Comparison of ENCODE assay signal across 8 cellular contexts in genomic region chr20:21513881-21514540, GRCh38. TPM values are rescaled to one million over a fixed set of nuclear protein-coding genes. Genes with fewer than 3 reads are reported as not detected.
DNase-seq lines count a peak whose midpoint lies in the region; FAIRE-seq and TF ChIP-seq lines count a peak whose summit lies in the region.

TSS of gene NKX2-2 (minus strand) at chr20:21514064. CDS start at chr20:21513669, 395 bp downstream.

- no peaks in the 10 kb centered on the region for H3K79me2 ChIP-seq in endothelial cell of umbilical vein (ENCODE audit: control insufficient read depth, insufficient read depth, low read length)

- peaks cover 83 to 92% of the 10 kb centered on the region in 2 experiments for H3K27me3 ChIP-seq in endothelial cell of umbilical vein (ENCODE audit: control insufficient read depth in 2 of 2, insufficient read depth in 2 of 2, low read length in 2 of 2)

- no peak for TF ChIP-seq POLR2A in endothelial cell of umbilical vein (IDR thresholded peaks at IDR 0.05; ENCODE audit: low read depth, low read length)
- TF ChIP-seq POLR2A in lower leg skin (IDR thresholded peaks at IDR 0.05): no peak

- no peak within 1 kb of the TSS for H3K4me2 ChIP-seq in endothelial cell of umbilical vein (ENCODE audit: insufficient read depth, low read length)

- H3K4me1 Mint-ChIP-seq in progenitor cell of endocrine pancreas (ENCODE audit: low read depth): peaks cover 28% of the 10 kb centered on the region

- no peak within 1 kb of the TSS for H3K4me3 ChIP-seq in endothelial cell of umbilical vein (replicated peaks in 1 of 3; ENCODE audit: insufficient read depth in 1 of 3, low read depth in 1 of 3, low read length in 3 of 3)
- H3K4me3 ChIP-seq in lower leg skin (ENCODE audit: low read depth, poor library complexity, severe bottlenecking): no peak within 1 kb of the TSS

- no peak within 1 kb of the TSS for H2AFZ ChIP-seq in endothelial cell of umbilical vein (ENCODE audit: low read depth, low read length)

- no peaks in the 10 kb centered on the region for H3K9me3 Mint-ChIP-seq in progenitor cell of endocrine pancreas (ENCODE audit: low read depth)

- no peaks in the 10 kb centered on the region for H3K36me3 Mint-ChIP-seq in progenitor cell of endocrine pancreas (ENCODE audit: insufficient read depth)

- FAIRE-seq in endothelial cell of umbilical vein (lab: Jason Lieb, UNC): no peak

- no peaks in the 10 kb centered on the region for H4K20me1 ChIP-seq in endothelial cell of umbilical vein (replicated peaks; ENCODE audit: control insufficient read depth, extremely low read depth, insufficient read depth, low read length)

- H3K9ac ChIP-seq in endothelial cell of umbilical vein (replicated peaks; ENCODE audit: extremely low read depth, insufficient read depth, low read length): no peak within 1 kb of the TSS

- dilution Hi-C loops in endothelial cell of umbilical vein (cut with MboI; ENCODE audit: extremely low pct_ligation_motif_present, low sequenced_read_pairs): no loop called here

- H3K27ac Mint-ChIP-seq in progenitor cell of endocrine pancreas: peak within 1 kb of the TSS; percentile 31

- H3K4me3 Mint-ChIP-seq in progenitor cell of endocrine pancreas (ENCODE audit: low read depth): peak within 1 kb of the TSS; percentile 49

- no peaks in the 10 kb centered on the region for H3K9me3 ChIP-seq in endothelial cell of umbilical vein (replicated peaks; ENCODE audit: control insufficient read depth, insufficient read depth, low read length)

- BruUV-seq in endothelial cell of umbilical vein (replicated peaks; lab: Mats Ljungman, UMichigan): no TSS peak

- peak; percentile 30 for DNase-seq in DMS 273 treated with DMSO at 0.1 percent for 48 hours (lab: John Stamatoyannopoulos, UW)
- peak; percentile 79 for DNase-seq in NCI-H2029 treated with DMSO at 0.1 percent for 48 hours (lab: John Stamatoyannopoulos, UW)
- DNase-seq in endothelial cell of umbilical vein (ENCODE audit: low read depth, low spot score): no peak
- DNase-seq in progenitor cell of endocrine pancreas (ENCODE audit: low spot score, unreplicated experiment): no peak
- no peak for DNase-seq in lower leg skin (ENCODE audit: low spot score in 2 of 2)
- no peak for DNase-seq in 8988T
- DNase-seq in GM19238 (ENCODE audit: insufficient read length, low spot score): no peak
- DNase-seq in stimulated activated CD8-positive, alpha-beta memory T cell treated with anti-CD3 and anti-CD28 coated beads, Interleukin-4, amount 100 ng/mL, for 48 hours: no peak

- H3K4me1 ChIP-seq in endothelial cell of umbilical vein (ENCODE audit: control insufficient read depth, extremely low read depth, insufficient read depth, low read length): peaks cover 15% of the 10 kb centered on the region

- H3K27me3 Mint-ChIP-seq in progenitor cell of endocrine pancreas: peaks cover 87% of the 10 kb centered on the region

- H3K27ac ChIP-seq in endothelial cell of umbilical vein (ENCODE audit: insufficient read depth, low read depth, low read length): no peak within 1 kb of the TSS

- no peaks in the 10 kb centered on the region for H3K9me1 ChIP-seq in endothelial cell of umbilical vein (replicated peaks; ENCODE audit: control insufficient read depth, extremely low read depth, insufficient read depth, low read length)

- CTCF ChIA-PET in endothelial cell of umbilical vein (lab: Charles Lee): interaction anchor here (1.1 to 3.4 kb wide), 2 partner anchors 9 to 279 kb away, joined by 5 to 13 read pairs; no protein-coding TSS in a partner anchor

- intact Hi-C loops in endothelial cell of umbilical vein (cut with micrococcal nuclease) (no loop called here), lower leg skin (cut with DNase I; ENCODE audit: low total_unique reads) (no loop called here)

- no peak for TF ChIP-seq CTCF in endothelial cell of umbilical vein (IDR thresholded peaks at IDR 0.05; ENCODE audit: extremely low read depth in 1 of 2, insufficient read depth in 1 of 2, low read depth in 1 of 2, low read length in 2 of 2)
- TF ChIP-seq CTCF in progenitor cell of endocrine pancreas (IDR thresholded peaks at IDR 0.05; ENCODE audit: unreplicated experiment): no peak
- no peak for TF ChIP-seq CTCF in lower leg skin (IDR thresholded peaks at IDR 0.05)

- WGBS in lower leg skin, 2 donors: 2 to 3% methylated on average over 45 of the region's 45 CpGs

- POLR2A ChIA-PET in endothelial cell of umbilical vein (lab: Charles Lee): no interaction called here

- no peaks in the 10 kb centered on the region for H3K36me3 ChIP-seq in endothelial cell of umbilical vein (ENCODE audit: control insufficient read depth in 2 of 2, extremely low read depth in 1 of 2, insufficient read depth in 2 of 2, low read length in 2 of 2)

TF ChIP-seq in endothelial cell of umbilical vein, 7 proteins besides CTCF, POLR2A, EP300 and RAD21:
- TF ChIP-seq GATA2 (IDR thresholded peaks at IDR 0.05; ENCODE audit: insufficient read depth, insufficient read length, low read depth, low read length) (no peak), EZH2 (IDR thresholded peaks at IDR 0.05; ENCODE audit: borderline replicate concordance, low read depth, low read length, severe bottlenecking) (peak; percentile 56)

RNA-seq across cellular contexts. Expression of gene NKX2-2, which starts in this region (rescaled TPM):
- total RNA-seq in endothelial cell of umbilical vein (not detected in 2 replicates), progenitor cell of endocrine pancreas (15.5 and 16.1 TPM in 2 replicates), lower leg skin (not detected)
- not detected in 2 replicates for polyA plus RNA-seq in endothelial cell of umbilical vein
- not detected in 2 replicates for polyA plus RNA-seq in endothelial cell of umbilical vein (2011; cell fraction: cytosol; rRNA removed)
- not detected in 2 replicates for polyA plus RNA-seq in endothelial cell of umbilical vein (2011; cell fraction: nucleus; rRNA removed)
- polyA plus RNA-seq in endothelial cell of umbilical vein (2012): not detected in 2 replicates
- polyA minus RNA-seq in endothelial cell of umbilical vein: not detected in 2 replicates
- not detected for polyA minus RNA-seq in endothelial cell of umbilical vein (2011; cell fraction: cytosol; rRNA and poly(A)+ RNA removed)
- not detected in 2 replicates for polyA minus RNA-seq in endothelial cell of umbilical vein (2011; cell fraction: nucleus; rRNA and poly(A)+ RNA removed)

Comparison
In these comparisons a context has a peak if more than half of its experiments do, and no peak if none do; other contexts are left out.
1. RNA of gene NKX2-2 (total RNA-seq): 15.5 to 16.1 TPM in progenitor cell of endocrine pancreas; not detected in endothelial cell of umbilical vein and not detected in lower leg skin; every median in the first group is over 10 times any median in the second.
2. DNase-seq: peak in DMS 273 treated with DMSO at 0.1 percent for 48 hours (single experiment) and NCI-H2029 treated with DMSO at 0.1 percent for 48 hours (single experiment); none in endothelial cell of umbilical vein (single experiment), progenitor cell of endocrine pancreas (single experiment), lower leg skin (0 of 2), 8988T (single experiment), GM19238 (single experiment) and stimulated activated CD8-positive, alpha-beta memory T cell treated with anti-CD3 and anti-CD28 coated beads, Interleukin-4, amount 100 ng/mL, for 48 hours (single experiment).